Comparison of ENCODE assay signal across 11 cellular contexts in the genomic region with DNA sequence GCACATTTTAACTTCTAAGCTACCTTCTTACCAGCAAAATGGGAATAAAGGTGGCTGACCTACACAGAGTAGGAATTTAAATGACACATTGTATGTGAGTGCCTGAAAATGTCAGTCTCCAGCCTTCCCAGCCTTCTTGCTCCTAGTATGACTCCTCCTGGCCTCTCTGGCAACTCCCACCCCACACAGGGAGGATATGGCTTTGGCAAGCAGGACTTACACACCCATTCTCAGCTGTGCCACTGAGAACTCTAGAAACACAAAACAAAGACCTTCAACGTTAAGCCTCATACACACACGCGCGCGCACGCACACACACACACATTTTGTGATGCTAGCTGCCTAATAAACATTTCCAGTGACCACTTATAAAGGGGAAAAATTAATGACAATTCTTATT.
DNase-seq lines count a peak whose midpoint lies in the region; ATAC-seq, FAIRE-seq and TF ChIP-seq lines count a peak whose summit lies in the region.
"Had no signal": no experiment of that assay in that cellular context is flagged by ENCODE, and none has a peak within 500 bp of the region (broad histone marks: within the 10 kb centered on the region; RNA-seq: fewer than 3 reads in every experiment).

No MANE protein-coding gene starts in this region.

- 93% methylated on average over 6 of the region's 6 CpGs for WGBS in HepG2 (ENCODE audit: low lambda C conversion rate)
- WGBS in right lobe of liver (ENCODE audit: insufficient coverage, low coverage, low lambda C conversion rate, missing lambda C conversion rate): 93% methylated on average over 6 of the region's 6 CpGs

- no peak for ATAC-seq in HepG2
- ATAC-seq in right lobe of liver: no peak
- peak; percentile 65 for ATAC-seq in left colon
- peak; percentile 26 for ATAC-seq in upper lobe of right lung
- ATAC-seq: stimulated activated naive B cell treated with anti-CD40 and anti-IgM and Interleukin-4, amounts not matched to agents 10 μg/mL and 1 μg/mL and 100 μg/mL, for 72 hours had no signal

- no peak overlapping the region for H3K4me2 ChIP-seq in HepG2 (ENCODE audit: low read depth, low read length)

- POLR2A ChIA-PET in HepG2 (lab: Yijun Ruan, JAX): no interaction called here

- TF ChIP-seq CTCF in HepG2 (CRISPR knock-in tag; IDR thresholded peaks at IDR 0.05) (no peak), right lobe of liver (IDR thresholded peaks at IDR 0.05) (no peak), coronary artery (IDR thresholded peaks at IDR 0.05) (no peak), upper lobe of right lung (IDR thresholded peaks at IDR 0.05) (no peak)

- no peak for TF ChIP-seq RAD21 in HepG2 (CRISPR knock-in tag; IDR thresholded peaks at IDR 0.05)

- H3K27me3 Mint-ChIP-seq in activated naive CD8-positive, alpha-beta T cell treated with anti-CD3 and anti-CD28 coated beads for 36 hours: no peaks in the 10 kb centered on the region
- H3K27me3 Mint-ChIP-seq: stimulated activated naive B cell treated with anti-CD40 and anti-IgM and Interleukin-4, amounts not matched to agents 10 μg/mL and 1 μg/mL and 100 μg/mL, for 72 hours had no signal

- no peak overlapping the region for H3K9ac ChIP-seq in HepG2 (ENCODE audit: insufficient read depth, low read depth, low read length)

- CTCF ChIA-PET in HepG2 (lab: Yijun Ruan, JAX; ENCODE audit: low intra/inter-chr PET ratio, low total read pairs): no interaction called here

- H3K4me1 Mint-ChIP-seq in activated naive CD8-positive, alpha-beta T cell treated with anti-CD3 and anti-CD28 coated beads for 36 hours: peaks cover 42% of the 10 kb centered on the region

- TF ChIP-seq EP300 in HepG2 (IDR thresholded peaks at IDR 0.05; ENCODE audit: low read depth in 2 of 2, low read length in 2 of 2) (no peak), HepG2 (CRISPR knock-in tag; IDR thresholded peaks at IDR 0.05; ENCODE audit: borderline replicate concordance) (no peak)

- peaks cover 94% of the 10 kb centered on the region for H3K79me2 ChIP-seq in HepG2 (ENCODE audit: insufficient read depth, low read length)

- DNase-seq in HepG2 (ENCODE audit: low spot score) (no peak), right lobe of liver (no peak), coronary artery (ENCODE audit: low spot score) (no peak), left colon (no peak), upper lobe of right lung (no peak), cortex of kidney (lab: John Stamatoyannopoulos, UW) (no peak)
- DNase-seq in activated naive CD8-positive, alpha-beta T cell treated with anti-CD3 and anti-CD28 coated beads for 36 hours: no peak
- DNase-seq in stimulated activated CD4-positive, alpha-beta T cell treated with anti-CD3 and anti-CD28 coated beads, Interleukin-2, amount 100 ng/mL, for 24 hours: no peak
- DNase-seq: NCI-H1092 treated with DMSO at 0.1 percent for 48 hours; stimulated activated naive B cell treated with anti-CD40 and anti-IgM and Interleukin-4, amounts not matched to agents 10 μg/mL and 1 μg/mL and 100 μg/mL, for 72 hours had no signal

- no peak overlapping the region for H3K27ac Mint-ChIP-seq in activated naive CD8-positive, alpha-beta T cell treated with anti-CD3 and anti-CD28 coated beads for 36 hours
- H3K27ac Mint-ChIP-seq: activated T-helper 2 cell treated with anti-CD3 and anti-CD28 coated beads, Interferon-gamma antibody, Interleukin-2, Interleukin-4, amounts not matched to agents 10 μg/mL and 5 μg/mL and 100 μg/mL, durations not matched to agents 14 hours and 24 hours and 36 hours; stimulated activated naive B cell treated with anti-CD40 and anti-IgM and Interleukin-4, amounts not matched to agents 10 μg/mL and 1 μg/mL and 100 μg/mL, for 72 hours had no signal

- no peak overlapping the region for H2AFZ ChIP-seq in HepG2 (ENCODE audit: low read length)

- TSS peak; percentile 13 for BruUV-seq in HepG2 (replicated peaks; lab: Mats Ljungman, UMichigan)

- H3K36me3 ChIP-seq in HepG2 (replicated peaks in 1 of 2; ENCODE audit: control insufficient read depth in 1 of 2, insufficient read depth in 2 of 2, low read length in 2 of 2) (peaks cover 8 to 17% of the 10 kb centered on the region in 2 experiments), right lobe of liver (no peaks in the 10 kb centered on the region), upper lobe of right lung (no peaks in the 10 kb centered on the region)

- no peak overlapping the region for H3K4me3 Mint-ChIP-seq in activated naive CD8-positive, alpha-beta T cell treated with anti-CD3 and anti-CD28 coated beads for 36 hours
- H3K4me3 Mint-ChIP-seq: stimulated activated naive B cell treated with anti-CD40 and anti-IgM and Interleukin-4, amounts not matched to agents 10 μg/mL and 1 μg/mL and 100 μg/mL, for 72 hours had no signal

- TF ChIP-seq POLR2A in HepG2 (IDR thresholded peaks at IDR 0.05; ENCODE audit: insufficient read depth in 1 of 2, low read depth in 2 of 2, low read length in 2 of 2): no peak
- no peak for TF ChIP-seq POLR2A in right lobe of liver (IDR thresholded peaks at IDR 0.05)

- peak; percentile 43 for FAIRE-seq in HepG2 (lab: Jason Lieb, UNC)

- intact Hi-C loops in HepG2 (cut with micrococcal nuclease; ENCODE audit: unreplicated experiment) (loop anchor here (10.0 kb wide), 1 partner anchor 46 kb away; no protein-coding TSS in a partner anchor), right lobe of liver (cut with DNase I) (no loop called here), left colon (cut with DNase I, micrococcal nuclease) (no loop called here), upper lobe of right lung (cut with DNase I) (no loop called here)

- H3K36me3 Mint-ChIP-seq in activated naive CD8-positive, alpha-beta T cell treated with anti-CD3 and anti-CD28 coated beads for 36 hours: peaks cover 8% of the 10 kb centered on the region

- H3K9me3 ChIP-seq in HepG2 (ENCODE audit: low read length) (no peaks in the 10 kb centered on the region), right lobe of liver (no peaks in the 10 kb centered on the region), upper lobe of right lung (no peaks in the 10 kb centered on the region)

- H3K9me3 Mint-ChIP-seq in activated naive CD8-positive, alpha-beta T cell treated with anti-CD3 and anti-CD28 coated beads for 36 hours: no peaks in the 10 kb centered on the region
- H3K9me3 Mint-ChIP-seq: activated T-helper 2 cell treated with anti-CD3 and anti-CD28 coated beads, Interferon-gamma antibody, Interleukin-2, Interleukin-4, amounts not matched to agents 10 μg/mL and 5 μg/mL and 100 μg/mL, durations not matched to agents 14 hours and 24 hours and 36 hours; stimulated activated naive B cell treated with anti-CD40 and anti-IgM and Interleukin-4, amounts not matched to agents 10 μg/mL and 1 μg/mL and 100 μg/mL, for 72 hours had no signal

- peaks cover 77% of the 10 kb centered on the region for H3K4me1 ChIP-seq in HepG2 (ENCODE audit: insufficient read depth, low read length)
- peaks cover 0 to 4% (median 0%) of the 10 kb centered on the region in 4 donors for H3K4me1 ChIP-seq in right lobe of liver
- H3K4me1 ChIP-seq in upper lobe of right lung: peaks cover 39% of the 10 kb centered on the region

- H3K4me3 ChIP-seq in HepG2 (replicated peaks in 1 of 3; ENCODE audit: insufficient read depth in 1 of 3, low read depth in 2 of 3, low read length in 3 of 3) (no peak overlapping the region), right lobe of liver (no peak overlapping the region), coronary artery (peak overlapping the region; percentile 15), upper lobe of right lung (no peak overlapping the region)

- 0 out of 2 replicates have a peak, but pooled peaks cover 6% of the 10 kb centered on the region for H4K20me1 ChIP-seq in HepG2 (ENCODE audit: insufficient read depth, low read length)

- in situ Hi-C loops in HepG2 (cut with HindIII; ENCODE audit: extremely low pct_ligation_motif_present, low pct_unique_long_range_greater_than_20kb): no loop called here

- no peaks in the 10 kb centered on the region for H3K27me3 ChIP-seq in HepG2 (ENCODE audit: control insufficient read depth in 1 of 2, insufficient read depth in 2 of 2, low read length in 2 of 2)
- no peaks in the 10 kb centered on the region for H3K27me3 ChIP-seq in right lobe of liver
- no peaks in the 10 kb centered on the region for H3K27me3 ChIP-seq in upper lobe of right lung

- H3K27ac ChIP-seq in HepG2 (ENCODE audit: extremely low read length, insufficient read depth, low read length) (peak overlapping the region; percentile 57), right lobe of liver (no peak overlapping the region), coronary artery (peak overlapping the region; percentile 21 to 99), upper lobe of right lung (no peak overlapping the region)

TF ChIP-seq in HepG2, 621 proteins besides CTCF, POLR2A, EP300 and RAD21 (continues in another document):
- TF ChIP-seq ZNF333 (CRISPR knock-in tag; IDR thresholded peaks at IDR 0.05; ENCODE audit: borderline replicate concordance): no peak

Comparison
In these comparisons a context has a peak if more than half of its experiments do, and no peak if none do; other contexts are left out.
1. H3K27ac ChIP-seq: peak in HepG2 (single experiment) and coronary artery (2 of 2); none in right lobe of liver (0 of 3) and upper lobe of right lung (single experiment).
2. ATAC-seq: peak in left colon (single experiment) and upper lobe of right lung (single experiment); none in HepG2 (single experiment) and right lobe of liver (0 of 4).